ENCODE assay signal across 9 cellular contexts in genomic region chr15:31365032-31365654, GRCh38. TPM values are rescaled to one million over a fixed set of nuclear protein-coding genes. Genes with fewer than 3 reads are reported as not detected.
DNase-seq lines count a peak whose midpoint lies in the region; ATAC-seq, FAIRE-seq and TF ChIP-seq lines count a peak whose summit lies in the region.
"Had no signal": no experiment of that assay in that cellular context is flagged by ENCODE, and none has a peak within 500 bp of the region (broad histone marks: within the 10 kb centered on the region; RNA-seq: fewer than 3 reads in every experiment).

No MANE protein-coding gene starts in this region.

- no peaks in the 10 kb centered on the region for H3K27me3 ChIP-seq in liver (ENCODE audit: control insufficient read depth in 4 of 4, insufficient read depth in 4 of 4, low read length in 3 of 4)
- no peaks in the 10 kb centered on the region; a peak in 1 of 5 replicates for H3K27me3 ChIP-seq in HepG2 (ENCODE audit: control insufficient read depth in 1 of 2, insufficient read depth in 2 of 2, low read length in 2 of 2)

- TF ChIP-seq EP300 in HepG2 (IDR thresholded peaks at IDR 0.05; ENCODE audit: low read depth in 2 of 2, low read length in 2 of 2) (no peak), HepG2 (CRISPR knock-in tag; IDR thresholded peaks at IDR 0.05; ENCODE audit: borderline replicate concordance) (no peak)

- H3K4me2 ChIP-seq in HepG2 (ENCODE audit: low read depth, low read length), result no peak overlapping the region

- H3K4me1 Mint-ChIP-seq in naive thymus-derived CD8-positive, alpha-beta T cell, result peaks cover 57 to 100% (median 98%) of the 10 kb centered on the region in 4 donors

- H3K9ac ChIP-seq in liver (ENCODE audit: low read depth in 1 of 2, low read length in 2 of 2) (no peak overlapping the region), HepG2 (ENCODE audit: insufficient read depth, low read depth, low read length) (no peak overlapping the region)

- peak overlapping the region; percentile 96 to 100 (median 98) for H3K27ac Mint-ChIP-seq in naive thymus-derived CD8-positive, alpha-beta T cell

- peaks cover 33 to 79% (median 58%) of the 10 kb centered on the region in 4 donors for H3K4me1 ChIP-seq in liver (ENCODE audit: control insufficient read depth in 4 of 4, insufficient read depth in 4 of 4, low read length in 3 of 4)
- H3K4me1 ChIP-seq in HepG2 (ENCODE audit: insufficient read depth, low read length), result no peaks in the 10 kb centered on the region; the same call in 1 of the 2 replicates

- H3K9me3 ChIP-seq in liver (ENCODE audit: control insufficient read depth in 4 of 4, low read length in 3 of 4), result no peaks in the 10 kb centered on the region
- H3K9me3 ChIP-seq in HepG2 (ENCODE audit: low read length), result no peaks in the 10 kb centered on the region

- H3K4me3 ChIP-seq in liver (ENCODE audit: low read depth in 1 of 3, low read length in 3 of 3), result no peak overlapping the region
- H3K4me3 ChIP-seq in HepG2 (replicated peaks in 1 of 3; ENCODE audit: insufficient read depth in 1 of 3, low read depth in 2 of 3, low read length in 3 of 3), result no peak overlapping the region
- no peak overlapping the region for H3K4me3 ChIP-seq in choroid plexus epithelial cell (ENCODE audit: low read depth, low read length)

- intact Hi-C loops in HepG2 (cut with micrococcal nuclease; ENCODE audit: unreplicated experiment), result no loop called here

- POLR2A ChIA-PET in HepG2 (lab: Yijun Ruan, JAX), result no interaction called here
- POLR2A ChIA-PET in naive thymus-derived CD8-positive, alpha-beta T cell (lab: Charles Lee), result interaction anchor here (0.6 to 36.8 kb wide), 17 partner anchors 13 to 150 kb away, joined by 3 to 915 read pairs (median 23); partner anchors contain the start of gene KLF13

- in situ Hi-C loops in HepG2 (cut with HindIII; ENCODE audit: extremely low pct_ligation_motif_present, low pct_unique_long_range_greater_than_20kb), result no loop called here

- 55% methylated on average over 10 of the region's 10 CpGs for whole genome bisulfite sequencing in liver
- WGBS in HepG2 (ENCODE audit: low lambda C conversion rate), result 96% methylated on average over 5 of the region's 10 CpGs

- FAIRE-seq in HepG2 (lab: Jason Lieb, UNC), result no peak
- no peak for FAIRE-seq in RCC 7860 (lab: Jason Lieb, UNC)

- DNase-seq in HepG2 (ENCODE audit: low spot score) (no peak), choroid plexus epithelial cell (ENCODE audit: low read depth) (peak; percentile 41), NCI-H526 treated with DMSO at 0.1 percent for 48 hours (lab: John Stamatoyannopoulos, UW) (no peak), cortex of kidney (lab: John Stamatoyannopoulos, UW) (no peak), RCC 7860 (ENCODE audit: low spot score) (no peak)
- DNase-seq in naive thymus-derived CD8-positive, alpha-beta T cell, result no peak
- DNase-seq in activated effector memory CD4-positive, alpha-beta T cell treated with anti-CD3 and anti-CD28 coated beads, Interleukin-2, amount 50 U/mL, for 16 hours, result no peak
- DNase-seq: NCI-H510A had no signal

- H3K36me3 ChIP-seq in liver (ENCODE audit: control insufficient read depth in 4 of 4, insufficient read depth in 3 of 4, low read depth in 1 of 4, low read length in 3 of 4) (no peaks in the 10 kb centered on the region), HepG2 (replicated peaks in 1 of 2; ENCODE audit: control insufficient read depth in 1 of 2, insufficient read depth in 2 of 2, low read length in 2 of 2) (no peaks in the 10 kb centered on the region)

- peaks cover 6% of the 10 kb centered on the region for H3K79me2 ChIP-seq in HepG2 (ENCODE audit: insufficient read depth, low read length)

- CTCF ChIA-PET in HepG2 (lab: Yijun Ruan, JAX; ENCODE audit: low intra/inter-chr PET ratio, low total read pairs), result no interaction called here

- peaks cover 0 to 4% (median 2%) of the 10 kb centered on the region in 9 donors for H3K9me3 Mint-ChIP-seq in naive thymus-derived CD8-positive, alpha-beta T cell

- H3K27me3 Mint-ChIP-seq in naive thymus-derived CD8-positive, alpha-beta T cell, result no peaks in the 10 kb centered on the region

- TF ChIP-seq RAD21 in liver (IDR thresholded peaks at IDR 0.05), result no peak
- TF ChIP-seq RAD21 in HepG2 (CRISPR knock-in tag; IDR thresholded peaks at IDR 0.05), result no peak

- no peak for ATAC-seq in HepG2
- ATAC-seq in naive thymus-derived CD8-positive, alpha-beta T cell, result no peak

- H4K20me1 ChIP-seq in HepG2 (ENCODE audit: insufficient read depth, low read length), result no peaks in the 10 kb centered on the region; the same call in 1 of the 2 replicates

- no TSS peak for BruUV-seq in HepG2 (replicated peaks; lab: Mats Ljungman, UMichigan)

- H2AFZ ChIP-seq in HepG2 (ENCODE audit: low read length), result no peak overlapping the region

- peak overlapping the region; percentile 81 to 93 for H3K27ac ChIP-seq in liver (ENCODE audit: low read depth in 1 of 2, low read length in 2 of 2)
- H3K27ac ChIP-seq in HepG2 (ENCODE audit: extremely low read length, insufficient read depth, low read length), result no peak overlapping the region

- peaks cover 0 to 10% (median 7%) of the 10 kb centered on the region in 3 donors for H3K36me3 Mint-ChIP-seq in naive thymus-derived CD8-positive, alpha-beta T cell

- H3K4me3 Mint-ChIP-seq in naive thymus-derived CD8-positive, alpha-beta T cell, result peak overlapping the region; percentile 79 to 95 (median 88)

- TF ChIP-seq CTCF in liver (IDR thresholded peaks at IDR 0.05; ENCODE audit: low read depth, low read length, missing input control), result no peak
- no peak for TF ChIP-seq CTCF in HepG2 (CRISPR knock-in tag; IDR thresholded peaks at IDR 0.05)
- no peak for TF ChIP-seq CTCF in choroid plexus epithelial cell (conservative IDR thresholded peaks at IDR 0.05; ENCODE audit: low read depth, low read length)

- TF ChIP-seq POLR2A in HepG2 (IDR thresholded peaks at IDR 0.05; ENCODE audit: insufficient read depth in 1 of 2, low read depth in 2 of 2, low read length in 2 of 2), result no peak

TF ChIP-seq in liver, 16 proteins besides CTCF, POLR2A, EP300 and RAD21:
- TF ChIP-seq EGR1 (IDR thresholded peaks at IDR 0.05; ENCODE audit: low read depth in 2 of 2) (no peak), JUND (IDR thresholded peaks at IDR 0.05) (no peak), SP1 (IDR thresholded peaks at IDR 0.05) (no peak), HNF4A (conservative IDR thresholded peaks at IDR 0.05) (no peak), NR2F2 (IDR thresholded peaks at IDR 0.05) (no peak), HNF4G (IDR thresholded peaks at IDR 0.05) (no peak)

TF ChIP-seq in HepG2, 621 proteins besides CTCF, POLR2A, EP300 and RAD21 (continues in another document):
- TF ChIP-seq ZNF709 (CRISPR knock-in tag; IDR thresholded peaks at IDR 0.05) (no peak), ZNF564 (CRISPR knock-in tag; IDR thresholded peaks at IDR 0.05) (no peak), ZBTB44 (CRISPR knock-in tag; IDR thresholded peaks at IDR 0.05) (no peak), FOXA1 (IDR thresholded peaks at IDR 0.05) (no peak), FOXA1 (CRISPR knock-in tag; IDR thresholded peaks at IDR 0.05) (no peak), NFIC (IDR thresholded peaks at IDR 0.05; ENCODE audit: low read length) (no peak), ZIK1 (CRISPR knock-in tag; IDR thresholded peaks at IDR 0.05; ENCODE audit: borderline replicate concordance, low read depth) (no peak), PHF8 (CRISPR knock-in tag; IDR thresholded peaks at IDR 0.05) (no peak)

RNA-seq across cellular contexts. Expression of gene KLF13, which starts 38.5 kb away (rescaled TPM):
- total RNA-seq in liver, result 10 to 100 TPM; 64.6 to 77.1 TPM
- 10 to 100 TPM; 17.4 to 50.5 TPM for polyA plus RNA-seq in liver
- total RNA-seq in HepG2 (2016; rRNA removed; fragmentation: Illumina TruSeq; extraction: Trizol), result 25.1 and 27.8 TPM in 2 replicates
- 1.4 and 2.8 TPM in 2 replicates for total RNA-seq in HepG2 (2016; cell fraction: cytosol; rRNA removed; fragmentation: Illumina TruSeq; extraction: Trizol; ENCODE audit: low read depth)
- total RNA-seq in HepG2 (2016; cell fraction: insoluble cytoplasmic fraction; rRNA removed; fragmentation: Illumina TruSeq; extraction: Trizol), result 21.2 and 24.1 TPM in 2 replicates
- 6.8 and 8.3 TPM in 2 replicates for total RNA-seq in HepG2 (2016; cell fraction: membrane; rRNA removed; fragmentation: Illumina TruSeq; extraction: Trizol)
- total RNA-seq in HepG2 (2016; cell fraction: nucleus; rRNA removed; fragmentation: Illumina TruSeq; extraction: Trizol), result 13.1 and 18.9 TPM in 2 replicates
- 16.8 and 18.8 TPM in 2 replicates for polyA plus RNA-seq in HepG2 (2011; rRNA removed)
- 9.1 and 11.1 TPM in 2 replicates for polyA plus RNA-seq in HepG2 (2011; cell fraction: cytosol; rRNA removed)
- polyA plus RNA-seq in HepG2 (2011; cell fraction: nucleus; rRNA removed), result 12.3 and 14.2 TPM in 2 replicates
- 22.0 and 24.4 TPM in 2 replicates for polyA plus RNA-seq in HepG2 (2012)
- 1.1 and 2.1 TPM in 2 replicates for polyA plus RNA-seq in HepG2 (2016; cell fraction: cytosol; fragmentation: Illumina TruSeq; extraction: Trizol; ENCODE audit: low read depth)
- 31.2 and 34.3 TPM in 2 replicates for polyA plus RNA-seq in HepG2 (2016; cell fraction: insoluble cytoplasmic fraction; fragmentation: Illumina TruSeq; extraction: Trizol; ENCODE audit: low read depth)
- polyA plus RNA-seq in HepG2 (2016; cell fraction: membrane; fragmentation: Illumina TruSeq; extraction: Trizol; ENCODE audit: low read depth), result 5.5 and 7.5 TPM in 2 replicates
- 30.0 and 34.4 TPM in 2 replicates for polyA plus RNA-seq in HepG2 (2016; cell fraction: nucleus; fragmentation: Illumina TruSeq; extraction: Trizol; ENCODE audit: insufficient read depth, low read depth)
- 23.8 and 65.8 TPM in 2 replicates for polyA minus RNA-seq in HepG2 (2011; rRNA and poly(A)+ RNA removed; ENCODE audit: low replicate concordance)
- polyA minus RNA-seq in HepG2 (2011; cell fraction: cytosol; rRNA and poly(A)+ RNA removed), result 12.2 and 13.9 TPM in 2 replicates
- polyA minus RNA-seq in HepG2 (2011; cell fraction: nucleus; rRNA and poly(A)+ RNA removed), result 6.3 and 8.8 TPM in 2 replicates
- total RNA-seq in naive thymus-derived CD8-positive, alpha-beta T cell, result 100 to 1,000 TPM; 240 to 244 TPM
- polyA plus RNA-seq in naive thymus-derived CD8-positive, alpha-beta T cell, result 100 to 1,000 TPM in 1 of 3 donors, 10 to 100 TPM in 2; 70.1 to 102 (median 93.7) TPM
